8 cellular contexts compared by ENCODE assay signal in genomic region chr12:106345739-106346138, GRCh38. TPM values are rescaled to one million over a fixed set of nuclear protein-coding genes. Genes with fewer than 3 reads are reported as not detected.
DNase-seq lines count a peak whose midpoint lies in the region; ATAC-seq, FAIRE-seq and TF ChIP-seq lines count a peak whose summit lies in the region.

No MANE protein-coding gene starts in this region.

- FAIRE-seq in HTR-8/SVneo (lab: Jason Lieb, UNC): no peak

- WGBS in heart right ventricle, 2 donors: 53 to 64% methylated on average over 5 of the region's 5 CpGs

- DNase-seq in CD4-positive, CD25-positive, alpha-beta regulatory T cell: peak in 2 of 3 donors; percentile 9 to 32
- DNase-seq in HTR-8/SVneo (ENCODE audit: insufficient read length, low spot score) (peak; percentile 27), UCSD-AML1 (lab: John Stamatoyannopoulos, UW; ENCODE audit: unreplicated experiment) (peak; percentile 46), heart right ventricle (peak in 1 of 2 donors; percentile 22), sciatic nerve (ENCODE audit: low spot score) (no peak), posterior vena cava (ENCODE audit: low spot score) (no peak), NCI-H2029 (lab: John Stamatoyannopoulos, UW) (no peak)
- no peak for DNase-seq in effector memory CD4-positive, alpha-beta T cell

- no peak overlapping the region for H3K27ac Mint-ChIP-seq in CD4-positive, CD25-positive, alpha-beta regulatory T cell

- H3K27ac ChIP-seq in CD4-positive, CD25-positive, alpha-beta regulatory T cell (ENCODE audit: insufficient read depth, low read length, poor library complexity, severe bottlenecking): no peak overlapping the region
- peak overlapping the region in 2 of 10 donors; percentile 12 to 81 for H3K27ac ChIP-seq in heart right ventricle
- no peak overlapping the region for H3K27ac ChIP-seq in effector memory CD4-positive, alpha-beta T cell (ENCODE audit: insufficient read depth, low read length, poor library complexity, severe bottlenecking)

- H3K4me1 Mint-ChIP-seq in CD4-positive, CD25-positive, alpha-beta regulatory T cell: peaks cover 0 to 7% (median 2%) of the 10 kb centered on the region in 4 donors

- H3K36me3 Mint-ChIP-seq in CD4-positive, CD25-positive, alpha-beta regulatory T cell: peaks cover 38% of the 10 kb centered on the region

- H3K9me3 Mint-ChIP-seq in CD4-positive, CD25-positive, alpha-beta regulatory T cell: no peaks in the 10 kb centered on the region

- H3K36me3 ChIP-seq in CD4-positive, CD25-positive, alpha-beta regulatory T cell (ENCODE audit: control insufficient read depth, insufficient read depth, low read length): peaks cover 58% of the 10 kb centered on the region
- H3K36me3 ChIP-seq in heart right ventricle: peaks cover 0 to 86% (median 13%) of the 10 kb centered on the region in 9 donors
- H3K36me3 ChIP-seq in effector memory CD4-positive, alpha-beta T cell (ENCODE audit: control insufficient read depth, insufficient read depth, low read length): peaks cover 42% of the 10 kb centered on the region

- no peaks in the 10 kb centered on the region for H3K9me3 ChIP-seq in CD4-positive, CD25-positive, alpha-beta regulatory T cell (ENCODE audit: control insufficient read depth in 2 of 2, low read length in 2 of 2)
- no peaks in the 10 kb centered on the region for H3K9me3 ChIP-seq in heart right ventricle
- H3K9me3 ChIP-seq in effector memory CD4-positive, alpha-beta T cell (ENCODE audit: control insufficient read depth, low read length): no peaks in the 10 kb centered on the region

- no peak for ATAC-seq in CD4-positive, CD25-positive, alpha-beta regulatory T cell (ENCODE audit: low read depth in 2 of 2)
- ATAC-seq in heart right ventricle (peak; percentile 32 to 66 (median 52)), sciatic nerve (peak; percentile 54)

- H3K27me3 Mint-ChIP-seq in CD4-positive, CD25-positive, alpha-beta regulatory T cell: no peaks in the 10 kb centered on the region

- no peak overlapping the region for H3K4me3 Mint-ChIP-seq in CD4-positive, CD25-positive, alpha-beta regulatory T cell

- no peaks in the 10 kb centered on the region for H3K4me1 ChIP-seq in CD4-positive, CD25-positive, alpha-beta regulatory T cell (ENCODE audit: control insufficient read depth, insufficient read depth, low read length, poor library complexity, severe bottlenecking)
- peaks cover 15 to 46% (median 35%) of the 10 kb centered on the region in 9 donors for H3K4me1 ChIP-seq in heart right ventricle
- H3K4me1 ChIP-seq in effector memory CD4-positive, alpha-beta T cell (ENCODE audit: control insufficient read depth, insufficient read depth, low read length, poor library complexity, severe bottlenecking): no peaks in the 10 kb centered on the region

- H3K4me3 ChIP-seq in CD4-positive, CD25-positive, alpha-beta regulatory T cell (ENCODE audit: low read depth, low read length): no peak overlapping the region
- no peak overlapping the region for H3K4me3 ChIP-seq in heart right ventricle
- H3K4me3 ChIP-seq in effector memory CD4-positive, alpha-beta T cell (ENCODE audit: insufficient read depth, low read depth, low read length, poor library complexity, severe bottlenecking): no peak overlapping the region

- TF ChIP-seq CTCF in heart right ventricle (IDR thresholded peaks at IDR 0.05): peak; percentile 21 to 63 (median 49)

- no peaks in the 10 kb centered on the region for H3K27me3 ChIP-seq in CD4-positive, CD25-positive, alpha-beta regulatory T cell (ENCODE audit: control insufficient read depth, insufficient read depth, low read length)
- H3K27me3 ChIP-seq in heart right ventricle: no peaks in the 10 kb centered on the region
- H3K27me3 ChIP-seq in effector memory CD4-positive, alpha-beta T cell (replicated peaks; ENCODE audit: control insufficient read depth, insufficient read depth, low read length, poor library complexity, severe bottlenecking): no peaks in the 10 kb centered on the region

- intact Hi-C loops in heart right ventricle (cut with DNase I): loop anchor here in 6 of 10 donors (1.0 to 10.0 kb wide), 6 partner anchors 113 to 931 kb away; no protein-coding TSS in a partner anchor
- intact Hi-C loops in sciatic nerve (cut with DNase I): no loop called here
- intact Hi-C loops in posterior vena cava (cut with DNase I): no loop called here

RNA-seq across cellular contexts. Expression of gene POLR3B, which starts 11.8 kb away (rescaled TPM):
- total RNA-seq in CD4-positive, CD25-positive, alpha-beta regulatory T cell: 5.2 TPM
- polyA plus RNA-seq in CD4-positive, CD25-positive, alpha-beta regulatory T cell: 1 to 10 TPM; 3.4 to 5.7 (median 4.6) TPM
- total RNA-seq in heart right ventricle: 10 to 100 TPM in 4 of 10 donors, 1 to 10 TPM in 6; 7.4 to 12.0 (median 9.6) TPM
- polyA plus RNA-seq in heart right ventricle: 1 to 10 TPM; 2.0 to 5.0 TPM
- 6.1 TPM for total RNA-seq in sciatic nerve
- total RNA-seq in posterior vena cava: 10 to 100 TPM in 1 of 2 donors, 1 to 10 TPM in 1; 7.7 to 10.5 TPM

RNA-seq across cellular contexts. Expression of gene TCP11L2, which starts 43.2 kb away (rescaled TPM):
- 153 TPM for total RNA-seq in CD4-positive, CD25-positive, alpha-beta regulatory T cell
- 10 to 100 TPM; 46.0 to 65.9 (median 64.6) TPM for polyA plus RNA-seq in CD4-positive, CD25-positive, alpha-beta regulatory T cell
- total RNA-seq in heart right ventricle: 100 to 1,000 TPM in 9 of 10 donors, 10 to 100 TPM in 1; 77.6 to 168 (median 120) TPM
- 10 to 100 TPM in 1 of 2 donors, 1 to 10 TPM in 1; 4.9 to 15.4 TPM for polyA plus RNA-seq in heart right ventricle
- 52.1 TPM for total RNA-seq in sciatic nerve
- total RNA-seq in posterior vena cava: 10 to 100 TPM; 18.5 to 28.3 TPM

Comparison
In these comparisons a context has a peak if more than half of its experiments do, and no peak if none do; other contexts are left out.
1. ATAC-seq: peak in heart right ventricle (8 of 8) and sciatic nerve (single experiment); none in CD4-positive, CD25-positive, alpha-beta regulatory T cell (0 of 2).
2. DNase-seq: peak in CD4-positive, CD25-positive, alpha-beta regulatory T cell (2 of 3), HTR-8/SVneo (single experiment) and UCSD-AML1 (single experiment); none in sciatic nerve (single experiment), posterior vena cava (single experiment), NCI-H2029 (single experiment) and effector memory CD4-positive, alpha-beta T cell (0 of 3).
3. intact Hi-C loops: an anchor here in heart right ventricle (1.0 to 10.0 kb wide); none called in sciatic nerve and posterior vena cava.